In genomic region chr1:19454265-19455198, GRCh38 we compare ENCODE assay signal across 8 cellular contexts. TPM values are rescaled to one million over a fixed set of nuclear protein-coding genes. Genes with fewer than 3 reads are reported as not detected.
DNase-seq lines count a peak whose midpoint lies in the region; ATAC-seq and TF ChIP-seq lines count a peak whose summit lies in the region.

No MANE protein-coding gene starts in this region.

- BruUV-seq in A673 (replicated peaks; lab: Mats Ljungman, UMichigan) = no TSS peak

- H3K36me3 Mint-ChIP-seq in effector memory CD8-positive, alpha-beta T cell (ENCODE audit: insufficient read depth) = peaks cover 30% of the 10 kb centered on the region
- peaks cover 3% of the 10 kb centered on the region for H3K36me3 Mint-ChIP-seq in nephron progenitor cell (ENCODE audit: low read depth)

- peaks cover 75 to 82% of the 10 kb centered on the region in 2 donors for H3K4me1 Mint-ChIP-seq in effector memory CD8-positive, alpha-beta T cell (ENCODE audit: low read depth in 2 of 2)
- H3K4me1 Mint-ChIP-seq in nephron progenitor cell = peaks cover 86% of the 10 kb centered on the region

- no peaks in the 10 kb centered on the region for H3K27me3 Mint-ChIP-seq in effector memory CD8-positive, alpha-beta T cell
- H3K27me3 Mint-ChIP-seq in nephron progenitor cell (ENCODE audit: low read depth, poor library complexity) = peaks cover 3% of the 10 kb centered on the region

- peak overlapping the region; percentile 58 to 61 for H3K4me3 Mint-ChIP-seq in effector memory CD8-positive, alpha-beta T cell
- H3K4me3 Mint-ChIP-seq in nephron progenitor cell = peak overlapping the region; percentile 9

- H3K4me1 ChIP-seq in A673 (ENCODE audit: insufficient read depth, low read length, poor library complexity, severe bottlenecking) (peaks cover 71% of the 10 kb centered on the region), NT2/D1 (ENCODE audit: insufficient read depth, insufficient read length) (peaks cover 13% of the 10 kb centered on the region)

- ATAC-seq in effector memory CD8-positive, alpha-beta T cell (replicated peaks) = no peak
- no peak for ATAC-seq in GM21423 (IDR thresholded peaks at IDR 0.05; ENCODE audit: unreplicated experiment)

- H3K9ac ChIP-seq in NT2/D1 (ENCODE audit: insufficient read length, low read depth) = peak overlapping the region; percentile 3

- H3K4me3 ChIP-seq in A673 (ENCODE audit: low read depth, low read length, poor library complexity, severe bottlenecking) (no peak overlapping the region), NT2/D1 (ENCODE audit: insufficient read length, low read depth) (no peak overlapping the region)

- TF ChIP-seq CTCF in A673 (conservative IDR thresholded peaks at IDR 0.05; ENCODE audit: low read depth, low read length) (no peak), nephron progenitor cell (IDR thresholded peaks at IDR 0.05) (no peak), GM10248 (IDR thresholded peaks at IDR 0.05; ENCODE audit: control extremely low read depth, extremely low read depth, low read depth, missing control alignments) (no peak)

- intact Hi-C loops in A673 (cut with micrococcal nuclease; ENCODE audit: unreplicated experiment) = no loop called here

- peak; percentile 25 for DNase-seq in A673 (ENCODE audit: low spot score)
- DNase-seq in NT2/D1 (ENCODE audit: low read depth, low spot score) = no peak
- no peak for DNase-seq in effector memory CD8-positive, alpha-beta T cell
- no peak for DNase-seq in nephron progenitor cell
- no peak for DNase-seq in COLO829 (ENCODE audit: low spot score)
- no peak for DNase-seq in NCI-H1105 treated with DMSO at 0.1 percent for 48 hours (lab: John Stamatoyannopoulos, UW)
- no peak for DNase-seq in GM10248 (ENCODE audit: extremely low spot score)

- H3K27me3 ChIP-seq in A673 (replicated peaks; ENCODE audit: insufficient read depth, low read depth, low read length, poor library complexity) = no peaks in the 10 kb centered on the region
- no peaks in the 10 kb centered on the region for H3K27me3 ChIP-seq in NT2/D1 (ENCODE audit: insufficient read depth, insufficient read length)

- H3K9me3 Mint-ChIP-seq in effector memory CD8-positive, alpha-beta T cell = no peaks in the 10 kb centered on the region
- H3K9me3 Mint-ChIP-seq in nephron progenitor cell = no peaks in the 10 kb centered on the region

- H3K36me3 ChIP-seq in A673 (ENCODE audit: insufficient read depth, low read length, poor library complexity, severe bottlenecking) (no peaks in the 10 kb centered on the region), NT2/D1 (ENCODE audit: insufficient read depth, insufficient read length, low read length) (peaks cover 11% of the 10 kb centered on the region)

- no peak overlapping the region for H3K27ac ChIP-seq in A673 (ENCODE audit: low read depth, low read length, poor library complexity, severe bottlenecking)

- H3K9me3 ChIP-seq in A673 (ENCODE audit: low read depth, low read length, poor library complexity, severe bottlenecking) (no peaks in the 10 kb centered on the region), NT2/D1 (ENCODE audit: insufficient read depth, low read length) (no peaks in the 10 kb centered on the region)

- peak overlapping the region; percentile 91 to 96 for H3K27ac Mint-ChIP-seq in effector memory CD8-positive, alpha-beta T cell
- H3K27ac Mint-ChIP-seq in nephron progenitor cell = peak overlapping the region; percentile 86

- CTCF ChIA-PET in A673 (lab: Charles Lee) = no interaction called here
- CTCF ChIA-PET in GM10248 (lab: Yijun Ruan, JAX) = interaction anchor here (0.7 to 1.3 kb wide), 2 partner anchors 10 to 127 kb away, joined by 3 read pairs; no protein-coding TSS in a partner anchor

- POLR2A ChIA-PET in A673 (lab: Charles Lee; ENCODE audit: low non-redundant PET) = no interaction called here
- POLR2A ChIA-PET in GM10248 (lab: Yijun Ruan, JAX) = no interaction called here

RNA-seq across cellular contexts. Expression of gene CAPZB, which starts 30.8 kb away (rescaled TPM):
- total RNA-seq in A673 (2021) = 206 and 214 TPM in 2 replicates
